ENCODE assay signal across 16 cellular contexts in the genomic region with DNA sequence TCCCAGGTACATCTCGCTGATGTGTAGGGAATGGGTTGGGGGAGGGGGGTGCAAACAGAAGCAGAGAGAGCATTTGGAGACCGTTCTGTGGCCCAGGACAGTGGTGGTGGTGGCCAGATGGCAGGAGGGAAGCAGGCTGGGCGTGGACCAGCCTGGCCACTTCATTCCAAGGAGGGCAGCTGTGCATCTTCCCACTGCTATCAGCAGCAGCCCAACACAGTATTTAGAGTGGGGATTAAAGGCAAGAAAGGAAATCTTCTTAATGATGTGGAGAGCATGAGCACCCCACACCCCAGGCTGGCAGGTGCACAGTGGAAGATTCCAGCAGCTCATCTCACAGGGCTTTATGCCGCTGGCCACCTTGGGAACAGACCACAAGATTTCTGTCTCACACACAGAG.
"Had no signal": no experiment of that assay in that cellular context is flagged by ENCODE, and none has a peak within 500 bp of the region (broad histone marks: within the 10 kb centered on the region; RNA-seq: fewer than 3 reads in every experiment).

No MANE protein-coding gene starts in this region.

- H3K27me3 ChIP-seq: SJSA1 had no signal

- H3K9me3 ChIP-seq: SJSA1 had no signal

- H3K27ac ChIP-seq: SJSA1, SK-N-MC had no signal

- H3K4me1 ChIP-seq: SJSA1 had no signal

- H3K4me3 ChIP-seq: SJSA1, SK-N-MC had no signal

- H3K36me3 ChIP-seq: SJSA1 had no signal

- DNase-seq: IMR-90, Karpas-422, KG1, MM.1S, NCI-H1092 treated with DMSO at 0.1 percent for 48 hours, NCI-H1436, NCI-H187, NCI-H2029, NCI-H2081 treated with DMSO at 0.1 percent for 48 hours, NCI-H2227 treated with DMSO at 0.1 percent for 48 hours, NCI-H526, Right ventricle myocardium superior, RPMI8226, SIG-M5 had no signal
